8 cellular contexts compared by ENCODE assay signal in genomic region chr14:60091550-60092511, GRCh38. TPM values are rescaled to one million over a fixed set of nuclear protein-coding genes. Genes with fewer than 3 reads are reported as not detected.
DNase-seq lines count a peak whose midpoint lies in the region; ATAC-seq and TF ChIP-seq lines count a peak whose summit lies in the region.

Gene PCNX4, plus strand, starts transcription at chr14:60091923. Its CDS starts 15,716 bp downstream, at chr14:60107639.

- ATAC-seq in GM18909 (IDR thresholded peaks at IDR 0.05; ENCODE audit: poor library complexity, unreplicated experiment) (peak; percentile 97), HG03175 (IDR thresholded peaks at IDR 0.05; ENCODE audit: unreplicated experiment) (peak; percentile 94)

- H3K27ac ChIP-seq in AG04450 (ENCODE audit: low read depth, low read length): peak within 1 kb of the TSS; percentile 98
- H3K27ac ChIP-seq in spleen: peak within 1 kb of the TSS; percentile 94 to 99 (median 97)

- POLR2A ChIA-PET in AG04450 (lab: Yijun Ruan, JAX): interaction anchor here (0.6 to 1.4 kb wide), 5 partner anchors 10 to 609 kb away, joined by 3 to 8 read pairs (median 4); partner anchors contain the start of genes DHRS7 and PPM1A

- H3K27me3 ChIP-seq in AG04450 (ENCODE audit: control insufficient read depth, insufficient read depth, low read length) (no peaks in the 10 kb centered on the region), spleen (replicated peaks in 1 of 7) (no peaks in the 10 kb centered on the region)

- DNase-seq in AG04450 (ENCODE audit: low read depth, low spot score): peak; percentile 96
- peak; percentile 97 for DNase-seq in NCI-H345 treated with DMSO at 0.1 percent for 48 hours (lab: John Stamatoyannopoulos, UW; ENCODE audit: unreplicated experiment)
- peak; percentile 75 to 90 (median 85) for DNase-seq in activated CD4-positive, CD25-positive, alpha-beta regulatory T cell (lab: John Stamatoyannopoulos, UW)
- peak; percentile 95 for DNase-seq in central memory CD4-positive, alpha-beta T cell
- DNase-seq in inferior parietal cortex (ENCODE audit: extremely low spot score): peak; percentile 97
- peak; percentile 99 for DNase-seq in spleen

- H3K36me3 ChIP-seq in spleen: no peaks in the 10 kb centered on the region

- CTCF ChIA-PET in AG04450 (lab: Charles Lee): interaction anchor here (0.7 kb wide), 1 partner anchor 813 kb away, joined by 3 read pairs; no protein-coding TSS in a partner anchor

- TF ChIP-seq POLR2A in spleen (IDR thresholded peaks at IDR 0.05): peak; percentile 65 to 91 (median 71)

- H3K4me3 ChIP-seq in AG04450 (ENCODE audit: low read depth, low read length) (peak within 1 kb of the TSS; percentile 91), spleen (peak within 1 kb of the TSS; percentile 57 to 84 (median 64))

- H3K9me3 ChIP-seq in AG04450 (ENCODE audit: control insufficient read depth, insufficient read depth, low read length) (no peaks in the 10 kb centered on the region), spleen (no peaks in the 10 kb centered on the region)

- WGBS in spleen, 5 donors: 0% methylated on average over 63 to 88 of the region's 88 CpGs

- peaks cover 18 to 46% (median 37%) of the 10 kb centered on the region in 6 donors for H3K4me1 ChIP-seq in spleen

- intact Hi-C loops in spleen (cut with DNase I; ENCODE audit: low total_unique reads): loop anchor here (5.0 to 10.0 kb wide), 2 partner anchors 70 to 607 kb away; partner anchors contain the start of genes JKAMP and L3HYPDH

- TF ChIP-seq CTCF in AG04450 (IDR thresholded peaks at IDR 0.05; ENCODE audit: low read depth, low read length): no peak
- peak in 5 of 11 experiments; percentile 15 to 34 (median 19) for TF ChIP-seq CTCF in spleen (IDR thresholded peaks at IDR 0.05 in 8 of 11, conservative IDR thresholded peaks at IDR 0.05 in 3 of 11)

RNA-seq across cellular contexts. Expression of gene PCNX4, which starts in this region (rescaled TPM):
- 67.2 and 79.9 TPM in 2 replicates for polyA plus RNA-seq in AG04450 (2011; rRNA removed)
- polyA minus RNA-seq in AG04450 (2011; rRNA and poly(A)+ RNA removed): 82.7 and 136 TPM in 2 replicates
- 100 to 1,000 TPM in 1 of 7 donors, 10 to 100 TPM in 6; 40.2 to 102 (median 51.9) TPM for total RNA-seq in spleen
- 10 to 100 TPM; 11.5 to 12.7 (median 12.2) TPM for polyA plus RNA-seq in spleen

Comparison
In these comparisons a context has a peak if more than half of its experiments do, and no peak if none do; other contexts are left out.
1. Peak in every context shown above with its lines: DNase-seq, ATAC-seq, H3K4me3 ChIP-seq and H3K27ac ChIP-seq.